In genomic region chr15:78880242-78880533, GRCh38 we compare ENCODE assay signal across 1 cellular context.
TF ChIP-seq lines count a peak whose summit lies in the region.

No MANE protein-coding gene starts in this region.

TF ChIP-seq in SK-N-SH, 30 proteins besides CTCF, POLR2A, EP300 and RAD21:
- no peak for TF ChIP-seq POLR2AphosphoS5 (IDR thresholded peaks at IDR 0.05; ENCODE audit: low read depth, low read length)
- TF ChIP-seq JUND (IDR thresholded peaks at IDR 0.05): 0 out of 2 replicates have a peak, but pooled peaks have one; percentile 8
- no peak for TF ChIP-seq EZH2phosphoT487 (IDR thresholded peaks at IDR 0.05; ENCODE audit: borderline replicate concordance, low read depth)
- TF ChIP-seq ELF1 (IDR thresholded peaks at IDR 0.05): no peak
- no peak for TF ChIP-seq IRF3 (IDR thresholded peaks at IDR 0.05; ENCODE audit: low read depth, low read length)
- no peak for TF ChIP-seq RFX5 (IDR thresholded peaks at IDR 0.05; ENCODE audit: low read length)
